ENCODE assay signal across 8 cellular contexts in genomic region chr3:24829011-24829581, GRCh38.
DNase-seq lines count a peak whose midpoint lies in the region; ATAC-seq, FAIRE-seq and TF ChIP-seq lines count a peak whose summit lies in the region.

No MANE protein-coding gene starts in this region.

- FAIRE-seq in astrocyte (lab: Jason Lieb, UNC): no peak

- POLR2A ChIA-PET in A673 (lab: Charles Lee; ENCODE audit: low non-redundant PET): no interaction called here

- CTCF ChIA-PET in A673 (lab: Charles Lee): no interaction called here

- no peaks in the 10 kb centered on the region for H3K79me2 ChIP-seq in astrocyte (ENCODE audit: insufficient read depth, low read length)

- peak overlapping the region; percentile 58 for H3K4me3 Mint-ChIP-seq in astrocyte (ENCODE audit: unreplicated experiment)

- peak; percentile 83 for ATAC-seq in HG02642 (IDR thresholded peaks at IDR 0.05; ENCODE audit: poor library complexity, unreplicated experiment)

- peaks cover 46% of the 10 kb centered on the region for H3K27me3 Mint-ChIP-seq in astrocyte (ENCODE audit: low read depth, unreplicated experiment)

- H4K20me1 ChIP-seq in astrocyte (ENCODE audit: insufficient read depth, low read length): no peaks in the 10 kb centered on the region

- H3K9ac ChIP-seq in astrocyte (ENCODE audit: low read length) (no peak overlapping the region), subcutaneous abdominal adipose tissue (ENCODE audit: low read length in 5 of 5) (no peak overlapping the region)

- peaks cover 2% of the 10 kb centered on the region for H3K4me1 Mint-ChIP-seq in astrocyte (ENCODE audit: low read depth, unreplicated experiment)

- peaks cover 60% of the 10 kb centered on the region for H3K27me3 ChIP-seq in A673 (replicated peaks; ENCODE audit: insufficient read depth, low read depth, low read length, poor library complexity)
- H3K27me3 ChIP-seq in astrocyte (ENCODE audit: insufficient read depth, low read length): peaks cover 39% of the 10 kb centered on the region
- H3K27me3 ChIP-seq in subcutaneous abdominal adipose tissue (ENCODE audit: control insufficient read depth in 5 of 5, insufficient read depth in 4 of 5, low read length in 5 of 5): peaks cover 0 to 14% (median 11%) of the 10 kb centered on the region in 5 donors

- no peak for TF ChIP-seq CTCF in A673 (conservative IDR thresholded peaks at IDR 0.05; ENCODE audit: low read depth, low read length)
- no peak for TF ChIP-seq CTCF in astrocyte (IDR thresholded peaks at IDR 0.05; ENCODE audit: insufficient read depth, low read depth, low read length)

- peak overlapping the region; percentile 95 for H3K4me2 ChIP-seq in astrocyte (ENCODE audit: low read length)

- DNase-seq in A673 (ENCODE audit: low spot score) (peak; percentile 15), astrocyte (ENCODE audit: low read depth) (no peak), iris pigment epithelial cell (ENCODE audit: low read depth) (peak; percentile 9)
- no peak for DNase-seq in activated CD4-positive, CD25-positive, alpha-beta regulatory T cell treated with anti-CD3 and anti-CD28 coated beads, Interleukin-2, amount 50 U/mL, for 72 hours
- DNase-seq in stimulated activated CD4-positive, alpha-beta T cell treated with anti-CD3 and anti-CD28 coated beads, Interleukin-2, amount 100 ng/mL, for 48 hours: no peak
- DNase-seq in activated CD4-positive, alpha-beta T cell treated with anti-CD3 and anti-CD28 coated beads for 1 hour: no peak

- intact Hi-C loops in A673 (cut with micrococcal nuclease; ENCODE audit: unreplicated experiment): no loop called here

- peak overlapping the region; percentile 77 for H2AFZ ChIP-seq in astrocyte (ENCODE audit: low read depth, low read length)

- no TSS peak for BruUV-seq in A673 (replicated peaks; lab: Mats Ljungman, UMichigan)

- peaks cover 11% of the 10 kb centered on the region for H3K4me1 ChIP-seq in A673 (ENCODE audit: insufficient read depth, low read length, poor library complexity, severe bottlenecking)
- H3K4me1 ChIP-seq in astrocyte (ENCODE audit: insufficient read depth, low read length): peaks cover 6% of the 10 kb centered on the region
- H3K4me1 ChIP-seq in subcutaneous abdominal adipose tissue (ENCODE audit: control insufficient read depth in 5 of 5, insufficient read depth in 5 of 5, low read length in 5 of 5): peaks cover 0 to 19% (median 15%) of the 10 kb centered on the region in 5 donors

- no peaks in the 10 kb centered on the region for H3K36me3 Mint-ChIP-seq in astrocyte (ENCODE audit: low read depth, unreplicated experiment)

- no peak overlapping the region for H3K27ac Mint-ChIP-seq in astrocyte (ENCODE audit: unreplicated experiment)

- H3K9me3 ChIP-seq in A673 (ENCODE audit: low read depth, low read length, poor library complexity, severe bottlenecking): no peaks in the 10 kb centered on the region
- no peaks in the 10 kb centered on the region for H3K9me3 ChIP-seq in astrocyte (ENCODE audit: insufficient read depth, low read depth, low read length)
- H3K9me3 ChIP-seq in subcutaneous abdominal adipose tissue (ENCODE audit: control insufficient read depth in 5 of 5, low read length in 5 of 5): no peaks in the 10 kb centered on the region

- H3K27ac ChIP-seq in A673 (ENCODE audit: low read depth, low read length, poor library complexity, severe bottlenecking) (no peak overlapping the region), astrocyte (ENCODE audit: low read depth, low read length) (no peak overlapping the region), subcutaneous abdominal adipose tissue (ENCODE audit: low read depth, low read length) (no peak overlapping the region)

- H3K4me3 ChIP-seq in A673 (ENCODE audit: low read depth, low read length, poor library complexity, severe bottlenecking) (no peak overlapping the region), astrocyte (ENCODE audit: insufficient read depth, low read depth, low read length) (peak overlapping the region; percentile 24), subcutaneous abdominal adipose tissue (ENCODE audit: low read depth in 1 of 5, low read length in 5 of 5) (peak overlapping the region in 4 of 5 donors; percentile 54 to 67 (median 55))

- no peaks in the 10 kb centered on the region for H3K9me3 Mint-ChIP-seq in astrocyte (ENCODE audit: unreplicated experiment)

- H3K36me3 ChIP-seq in A673 (ENCODE audit: insufficient read depth, low read length, poor library complexity, severe bottlenecking): no peaks in the 10 kb centered on the region
- H3K36me3 ChIP-seq in astrocyte (ENCODE audit: insufficient read depth, low read length): no peaks in the 10 kb centered on the region
- no peaks in the 10 kb centered on the region for H3K36me3 ChIP-seq in subcutaneous abdominal adipose tissue (ENCODE audit: control insufficient read depth in 5 of 5, insufficient read depth in 5 of 5, low read length in 5 of 5)

Comparison
In these comparisons a context has a peak if more than half of its experiments do, and no peak if none do; other contexts are left out.
1. DNase-seq: peak in A673 (single experiment) and iris pigment epithelial cell (single experiment); none in astrocyte (single experiment), activated CD4-positive, CD25-positive, alpha-beta regulatory T cell treated with anti-CD3 and anti-CD28 coated beads, Interleukin-2, amount 50 U/mL, for 72 hours (single experiment), stimulated activated CD4-positive, alpha-beta T cell treated with anti-CD3 and anti-CD28 coated beads, Interleukin-2, amount 100 ng/mL, for 48 hours (0 of 2) and activated CD4-positive, alpha-beta T cell treated with anti-CD3 and anti-CD28 coated beads for 1 hour (single experiment).